21 cellular contexts compared by ENCODE assay signal in the genomic region with DNA sequence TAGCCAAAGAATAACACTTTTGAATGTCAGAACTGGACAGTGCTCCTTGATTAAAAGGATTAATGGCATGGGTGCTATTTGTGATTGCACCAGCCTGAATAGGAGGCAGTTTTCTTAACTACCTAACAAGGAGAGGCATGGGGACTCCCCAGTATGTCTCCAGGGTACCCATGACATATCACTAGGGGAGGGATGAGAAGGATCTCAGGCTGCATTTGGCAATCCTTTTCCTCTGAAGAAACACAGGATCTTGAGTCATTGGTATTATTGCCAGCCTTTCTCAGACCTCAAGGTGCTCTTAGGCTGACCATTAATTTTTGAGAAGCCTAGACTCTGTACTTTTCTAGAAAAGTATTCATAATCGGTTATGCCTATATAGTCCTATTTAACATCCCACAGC.
"Had no signal": no experiment of that assay in that cellular context is flagged by ENCODE, and none has a peak within 500 bp of the region (broad histone marks: within the 10 kb centered on the region; RNA-seq: fewer than 3 reads in every experiment).

No MANE protein-coding gene starts in this region.

- H3K36me3 ChIP-seq: gastroesophageal sphincter, heart left ventricle, pancreas, right lobe of liver, thoracic aorta, tibial nerve, upper lobe of left lung had no signal

- H3K4me1 Mint-ChIP-seq: naive thymus-derived CD8-positive, alpha-beta T cell; stimulated activated naive B cell treated with anti-CD40 and anti-IgM and Interleukin-4, amounts not matched to agents 10 μg/mL and 1 μg/mL and 100 μg/mL, for 72 hours had no signal

- H3K27me3 ChIP-seq: gastroesophageal sphincter, hepatocyte, pancreas, right lobe of liver, tibial nerve, upper lobe of left lung had no signal

- DNase-seq: cortex of kidney; effector memory CD8-positive, alpha-beta T cell; heart left ventricle; kidney; naive thymus-derived CD8-positive, alpha-beta T cell; nephron progenitor cell; occipital lobe; pancreas; right lobe of liver; small intestine; stimulated activated CD4-positive, alpha-beta T cell treated with anti-CD3 and anti-CD28 coated beads, Interleukin-15, amount 100 ng/mL, for 24 hours; stimulated activated CD4-positive, alpha-beta T cell treated with anti-CD3 and anti-CD28 coated beads, Interleukin-2, amount 100 ng/mL, for 48 hours; stimulated activated naive B cell treated with anti-CD40 and anti-IgM and Interleukin-4, amounts not matched to agents 10 μg/mL and 1 μg/mL and 100 μg/mL, for 72 hours; upper lobe of left lung had no signal

- H3K27ac Mint-ChIP-seq: effector memory CD8-positive, alpha-beta T cell; naive thymus-derived CD8-positive, alpha-beta T cell; nephron progenitor cell; stimulated activated naive B cell treated with anti-CD40 and anti-IgM and Interleukin-4, amounts not matched to agents 10 μg/mL and 1 μg/mL and 100 μg/mL, for 72 hours; stimulated activated naive CD8-positive, alpha-beta T cell treated with anti-CD3 and anti-CD28 coated beads, Interleukin-15, Interleukin-2, amounts not matched to agents 100 ng/mL and 50 ng/mL, for 24 hours had no signal

- H3K4me1 ChIP-seq: foreskin keratinocyte, right lobe of liver had no signal

- H3K27ac ChIP-seq: foreskin keratinocyte, gastroesophageal sphincter, heart left ventricle, hepatocyte, pancreas, right lobe of liver, thoracic aorta, tibial nerve, upper lobe of left lung had no signal

- ATAC-seq: effector memory CD8-positive, alpha-beta T cell; foreskin keratinocyte; gastroesophageal sphincter; heart left ventricle; left lobe of liver; naive thymus-derived CD8-positive, alpha-beta T cell; pancreas; right lobe of liver; stimulated activated naive B cell treated with anti-CD40 and anti-IgM and Interleukin-4, amounts not matched to agents 10 μg/mL and 1 μg/mL and 100 μg/mL, for 72 hours had no signal

- H3K79me2 ChIP-seq: hepatocyte had no signal

- H3K4me3 ChIP-seq: gastroesophageal sphincter, heart left ventricle, hepatocyte, pancreas, right lobe of liver, thoracic aorta, tibial nerve, upper lobe of left lung had no signal

- H3K4me3 Mint-ChIP-seq: effector memory CD8-positive, alpha-beta T cell; naive thymus-derived CD8-positive, alpha-beta T cell; nephron progenitor cell; stimulated activated naive B cell treated with anti-CD40 and anti-IgM and Interleukin-4, amounts not matched to agents 10 μg/mL and 1 μg/mL and 100 μg/mL, for 72 hours; stimulated activated naive CD8-positive, alpha-beta T cell treated with anti-CD3 and anti-CD28 coated beads, Interleukin-15, Interleukin-2, amounts not matched to agents 100 ng/mL and 50 ng/mL, for 24 hours had no signal

- H3K9me3 Mint-ChIP-seq: effector memory CD8-positive, alpha-beta T cell; naive thymus-derived CD8-positive, alpha-beta T cell; nephron progenitor cell; stimulated activated naive B cell treated with anti-CD40 and anti-IgM and Interleukin-4, amounts not matched to agents 10 μg/mL and 1 μg/mL and 100 μg/mL, for 72 hours; stimulated activated naive CD8-positive, alpha-beta T cell treated with anti-CD3 and anti-CD28 coated beads, Interleukin-15, Interleukin-2, amounts not matched to agents 100 ng/mL and 50 ng/mL, for 24 hours had no signal

- H3K36me3 Mint-ChIP-seq: naive thymus-derived CD8-positive, alpha-beta T cell; stimulated activated naive B cell treated with anti-CD40 and anti-IgM and Interleukin-4, amounts not matched to agents 10 μg/mL and 1 μg/mL and 100 μg/mL, for 72 hours had no signal

- H2AFZ ChIP-seq: hepatocyte had no signal

- H3K4me2 ChIP-seq: hepatocyte had no signal

- H3K9me3 ChIP-seq: gastroesophageal sphincter, heart left ventricle, pancreas, right lobe of liver, thoracic aorta, tibial nerve, upper lobe of left lung had no signal
